In the genomic region with DNA sequence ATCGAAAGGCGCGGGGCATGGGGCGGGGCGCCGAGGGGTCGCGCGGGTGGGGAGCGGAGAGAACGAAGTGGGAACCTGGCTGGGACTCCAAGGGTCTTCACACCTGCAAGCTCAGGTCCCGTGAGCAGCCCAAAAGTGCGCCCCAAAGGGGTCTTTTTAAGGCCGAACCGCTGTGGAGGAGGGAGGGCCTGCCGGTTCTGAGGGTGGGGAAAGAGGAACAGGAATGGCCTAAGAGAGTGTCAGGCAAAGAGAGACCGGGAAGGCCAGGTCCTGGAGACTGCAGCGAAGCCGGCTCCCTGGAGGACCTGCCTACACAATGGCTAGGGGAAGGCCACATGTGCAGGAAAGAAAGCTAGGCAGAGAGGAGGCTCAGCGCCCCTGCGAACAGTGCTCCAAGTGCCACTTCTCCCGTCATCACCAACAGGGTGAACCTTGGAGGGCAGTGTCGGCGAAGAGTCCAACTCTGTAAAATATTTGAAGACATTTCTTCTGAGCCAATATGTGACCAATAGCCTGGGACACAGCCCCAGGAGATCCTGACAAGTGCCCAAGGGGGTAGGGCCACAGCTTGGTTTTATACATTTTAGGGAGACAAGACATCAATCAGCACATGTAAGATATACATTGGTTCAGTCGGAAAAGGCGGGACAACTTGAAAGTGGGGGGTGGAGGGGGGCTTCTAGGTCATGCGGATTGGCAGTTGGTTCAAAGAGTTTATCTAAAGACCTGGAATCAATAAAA, we compare ENCODE assay signal across 9 cellular contexts. TPM values are rescaled to one million over a fixed set of nuclear protein-coding genes. Genes with fewer than 3 reads are reported as not detected.
A peak's percentile ranks its signal among the peaks of the same experiment; 100 is the strongest.
DNase-seq lines count a peak whose midpoint lies in the region; ATAC-seq and TF ChIP-seq lines count a peak whose summit lies in the region.
"Had no signal": no experiment of that assay in that cellular context is flagged by ENCODE, and none has a peak within 500 bp of the region (broad histone marks: within the 10 kb centered on the region; RNA-seq: fewer than 3 reads in every experiment).

No MANE protein-coding gene starts in this region.

- peak overlapping the region; percentile 81 to 92 for H3K4me3 Mint-ChIP-seq in H9
- H3K4me3 Mint-ChIP-seq in activated CD8-positive, alpha-beta T cell treated with anti-CD3 and anti-CD28 coated beads for 36 hours = peak overlapping the region; percentile 74

- H3K27me3 ChIP-seq in H9 (ENCODE audit: insufficient read depth, low read length) (no peaks in the 10 kb centered on the region), right atrium auricular region (no peaks in the 10 kb centered on the region)

- peak overlapping the region; percentile 43; the same call in 1 of the 2 replicates for H3K14ac ChIP-seq in H9 (ENCODE audit: insufficient read depth, low read length)

- H2BK120ac ChIP-seq in H9 (ENCODE audit: low read depth, low read length, poor library complexity, severe bottlenecking) = no peak overlapping the region

- H2BK15ac ChIP-seq in H9 (ENCODE audit: low read depth, low read length) = no peak overlapping the region

- no peak overlapping the region for H3K56ac ChIP-seq in H9 (ENCODE audit: insufficient read length, low read depth, low read length)

- H3K23me2 ChIP-seq in H9 (ENCODE audit: insufficient read length, low read depth, low read length, poor library complexity, severe bottlenecking) = peaks cover 9% of the 10 kb centered on the region

- H3K9me3 ChIP-seq in H9 (ENCODE audit: control insufficient read depth, low read depth, low read length) (no peaks in the 10 kb centered on the region), right atrium auricular region (no peaks in the 10 kb centered on the region)

- WGBS in H9 (ENCODE audit: extremely low coverage, insufficient read length, low lambda C conversion rate) = no CpG with 5 or more reads among the region's 27 CpGs

- H3K4me1 ChIP-seq in H9 (ENCODE audit: insufficient read depth, low read length) = peaks cover 3% of the 10 kb centered on the region; the same call in 1 of the 2 replicates
- H3K4me1 ChIP-seq in right atrium auricular region = peaks cover 0 to 42% of the 10 kb centered on the region in 2 donors

- no peak overlapping the region for H4K91ac ChIP-seq in H9 (ENCODE audit: insufficient read length, low read depth, low read length)

- H3K27ac Mint-ChIP-seq in H9 = peak overlapping the region; percentile 74 to 97 (median 92); a peak in 4 of 7 replicates
- no peak overlapping the region for H3K27ac Mint-ChIP-seq in activated CD8-positive, alpha-beta T cell treated with anti-CD3 and anti-CD28 coated beads for 36 hours

- H3K18ac ChIP-seq in H9 (ENCODE audit: insufficient read length, low read depth, low read length) = peak overlapping the region; percentile 41

- H3K27me3 Mint-ChIP-seq in H9 (ENCODE audit: low read depth) = peaks cover 18% of the 10 kb centered on the region
- no peaks in the 10 kb centered on the region for H3K27me3 Mint-ChIP-seq in activated CD8-positive, alpha-beta T cell treated with anti-CD3 and anti-CD28 coated beads for 36 hours

- H3K4me3 ChIP-seq in right atrium auricular region (peak overlapping the region; percentile 92 to 98), retinal pigment epithelial cell (ENCODE audit: low read length) (peak overlapping the region; percentile 55)

- peak; percentile 26 for DNase-seq in AG08395 (ENCODE audit: low spot score)
- no peak for DNase-seq in H9
- no peak for DNase-seq in activated CD8-positive, alpha-beta T cell treated with anti-CD3 and anti-CD28 coated beads for 36 hours
- DNase-seq in right atrium auricular region (ENCODE audit: low spot score) = no peak
- DNase-seq in retinal pigment epithelial cell (ENCODE audit: low read depth) = no peak
- DNase-seq in NCI-H226 = no peak

- peak overlapping the region; percentile 78 for H3K4me2 ChIP-seq in H9 (ENCODE audit: insufficient read depth, insufficient read length, low read length)

- no peak overlapping the region for H2BK12ac ChIP-seq in H9 (ENCODE audit: insufficient read length, low read depth, low read length)

- H2AFZ ChIP-seq in H9 (ENCODE audit: low read length) = no peak overlapping the region

- no peak overlapping the region for H4K5ac ChIP-seq in H9 (ENCODE audit: insufficient read length, low read depth, low read length)

- H2BK5ac ChIP-seq in H9 (ENCODE audit: insufficient read length, low read length) = no peak overlapping the region

- H3K79me1 ChIP-seq in H9 (ENCODE audit: insufficient read depth, low read depth, low read length, poor library complexity, severe bottlenecking) = peaks cover 9% of the 10 kb centered on the region

- no peak for ATAC-seq in activated CD8-positive, alpha-beta T cell treated with anti-CD3 and anti-CD28 coated beads for 36 hours
- ATAC-seq in HG02884 (IDR thresholded peaks at IDR 0.05; ENCODE audit: unreplicated experiment) (no peak), GM21367 (IDR thresholded peaks at IDR 0.05; ENCODE audit: unreplicated experiment) (no peak)

- peaks cover 0 to 4% (median 3%) of the 10 kb centered on the region in 3 experiments; a peak in 3 of 7 replicates for H3K36me3 Mint-ChIP-seq in H9 (ENCODE audit: insufficient read depth in 1 of 3, low read depth in 3 of 3)
- H3K36me3 Mint-ChIP-seq in activated CD8-positive, alpha-beta T cell treated with anti-CD3 and anti-CD28 coated beads for 36 hours (ENCODE audit: low read depth) = peaks cover 5% of the 10 kb centered on the region

- H3K23ac ChIP-seq in H9 (ENCODE audit: insufficient read length, low read depth, low read length) = no peak overlapping the region

- no peaks in the 10 kb centered on the region for H4K20me1 ChIP-seq in H9 (ENCODE audit: control insufficient read depth, insufficient read depth, insufficient read length)

- peaks cover 20 to 23% of the 10 kb centered on the region in 2 experiments for H3K4me1 Mint-ChIP-seq in H9
- H3K4me1 Mint-ChIP-seq in activated CD8-positive, alpha-beta T cell treated with anti-CD3 and anti-CD28 coated beads for 36 hours (ENCODE audit: low read depth) = peaks cover 30% of the 10 kb centered on the region

- CTCF ChIA-PET in activated CD8-positive, alpha-beta T cell treated with anti-CD3 and anti-CD28 coated beads for 36 hours (lab: Charles Lee) = interaction anchor here (0.8 to 1.5 kb wide), 3 partner anchors 12 to 22 kb away, joined by 3 to 6 read pairs (median 4); a partner anchor contains a TSS

- no peaks in the 10 kb centered on the region; a peak in 3 of 5 replicates for H3K9me3 Mint-ChIP-seq in H9
- no peaks in the 10 kb centered on the region for H3K9me3 Mint-ChIP-seq in activated CD8-positive, alpha-beta T cell treated with anti-CD3 and anti-CD28 coated beads for 36 hours

- H3K27ac ChIP-seq in H9 (ENCODE audit: insufficient read length, low read depth, low read length) (no peak overlapping the region), right atrium auricular region (peak overlapping the region; percentile 97)

- no peak overlapping the region for H2AK5ac ChIP-seq in H9 (ENCODE audit: insufficient read length, low read length)

- H2BK20ac ChIP-seq in H9 (ENCODE audit: low read depth, low read length, poor library complexity, severe bottlenecking) = no peak overlapping the region

- intact Hi-C loops in activated CD8-positive, alpha-beta T cell treated with anti-CD3 and anti-CD28 coated beads for 36 hours (cut with micrococcal nuclease) = no loop called here

- POLR2A ChIA-PET in activated CD8-positive, alpha-beta T cell treated with anti-CD3 and anti-CD28 coated beads for 36 hours (lab: Charles Lee) = interaction anchor here (1.0 to 1.9 kb wide), 6 partner anchors 9 to 46 kb away, joined by 3 to 17 read pairs (median 3); a partner anchor contains a TSS

- no peak overlapping the region for H3K4ac ChIP-seq in H9 (ENCODE audit: low read depth, low read length)

- no peak overlapping the region for H3T11ph ChIP-seq in H9 (ENCODE audit: low read length)

- no peak overlapping the region for H4K8ac ChIP-seq in H9 (replicated peaks; ENCODE audit: insufficient read length, low read depth, low read length)

- H3K36me3 ChIP-seq in right atrium auricular region = no peaks in the 10 kb centered on the region

- peaks cover 22% of the 10 kb centered on the region; the same call in 1 of the 2 replicates for H3K79me2 ChIP-seq in H9 (ENCODE audit: insufficient read depth, low read length)

- H3K9ac ChIP-seq in H9 (ENCODE audit: extremely low read depth, insufficient read length, low read length) = peak overlapping the region; percentile 51

- TF ChIP-seq CTCF in H9 (conservative IDR thresholded peaks at IDR 0.05) (no peak), right atrium auricular region (IDR thresholded peaks at IDR 0.05) (no peak), retinal pigment epithelial cell (conservative IDR thresholded peaks at IDR 0.05; ENCODE audit: low read depth, low read length) (no peak)
- TF ChIP-seq CTCF in activated CD8-positive, alpha-beta T cell treated with anti-CD3 and anti-CD28 coated beads for 36 hours (IDR thresholded peaks at IDR 0.05) = no peak

RNA-seq across cellular contexts. Expression of a gene that starts 0.7 kb away (rescaled TPM):
- total RNA-seq in H9 (2021) (47.2 and 50.7 TPM in 2 replicates), right atrium auricular region (10 to 100 TPM; 32.8 to 48.1 TPM)
- 10 to 100 TPM; 18.0 to 20.0 TPM for total RNA-seq in activated CD8-positive, alpha-beta T cell treated with anti-CD3 and anti-CD28 coated beads for 36 hours

RNA-seq across cellular contexts. Expression of a gene that starts 8.2 kb away (rescaled TPM):
- total RNA-seq in H9 (2021) (not detected in 2 replicates), right atrium auricular region (not detected)
- not detected for total RNA-seq in activated CD8-positive, alpha-beta T cell treated with anti-CD3 and anti-CD28 coated beads for 36 hours
- total RNA-seq: lung microvascular endothelial cell had no signal

RNA-seq across cellular contexts. Expression of a gene that starts 21.5 kb away (rescaled TPM):
- total RNA-seq in H9 (2021) = 18.7 and 19.4 TPM in 2 replicates
- 10 to 100 TPM; 11.7 to 12.9 TPM for total RNA-seq in activated CD8-positive, alpha-beta T cell treated with anti-CD3 and anti-CD28 coated beads for 36 hours
- total RNA-seq in right atrium auricular region = 10 to 100 TPM in 1 of 2 donors, 1 to 10 TPM in 1; 8.5 to 12.0 TPM

RNA-seq across cellular contexts. Expression of a gene that starts 27.2 kb away (rescaled TPM):
- 0.22 TPM in 2 replicates for total RNA-seq in H9 (2021)
- total RNA-seq in activated CD8-positive, alpha-beta T cell treated with anti-CD3 and anti-CD28 coated beads for 36 hours = not detected
- total RNA-seq in right atrium auricular region = not detected
- total RNA-seq: lung microvascular endothelial cell had no signal

RNA-seq across cellular contexts. Expression of a gene that starts 55.6 kb away (rescaled TPM):
- total RNA-seq in H9 (2021) (151 and 156 TPM in 2 replicates), right atrium auricular region (10 to 100 TPM; 12.7 to 27.6 TPM)
- 10 to 100 TPM; 56.4 to 57.6 TPM for total RNA-seq in activated CD8-positive, alpha-beta T cell treated with anti-CD3 and anti-CD28 coated beads for 36 hours
